23 cellular contexts compared by ENCODE assay signal in the genomic region with DNA sequence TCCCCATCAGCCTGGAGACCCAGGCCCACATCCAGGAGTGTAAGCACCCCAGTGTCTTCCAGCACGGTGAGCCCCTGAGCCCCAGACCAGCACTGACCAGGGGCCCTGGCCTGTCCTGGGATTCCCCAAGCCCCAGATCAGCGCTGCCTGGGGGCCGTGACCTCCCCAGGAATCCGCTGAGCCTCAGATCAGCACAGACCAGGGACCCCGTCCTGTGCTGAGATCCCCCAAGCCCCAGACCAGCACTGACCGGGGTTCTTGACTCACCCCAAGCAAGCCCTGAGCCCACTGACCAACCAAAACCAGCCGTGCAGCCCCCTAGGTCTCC. TPM values are rescaled to one million over a fixed set of nuclear protein-coding genes. Genes with fewer than 3 reads are reported as not detected.
A peak's percentile ranks its signal among the peaks of the same experiment; 100 is the strongest.
DNase-seq lines count a peak whose midpoint lies in the region; ATAC-seq, FAIRE-seq and TF ChIP-seq lines count a peak whose summit lies in the region.
"Had no signal": no experiment of that assay in that cellular context is flagged by ENCODE, and none has a peak within 500 bp of the region (broad histone marks: within the 10 kb centered on the region; RNA-seq: fewer than 3 reads in every experiment).

No MANE protein-coding gene starts in this region.

- peak; percentile 23 for DNase-seq in H7
- peak; percentile 65 for DNase-seq in coronary artery (ENCODE audit: low spot score)
- peak; percentile 69 for DNase-seq in kidney
- DNase-seq in NK-92 (lab: John Stamatoyannopoulos, UW; ENCODE audit: unreplicated experiment): no peak
- DNase-seq in activated T-cell treated with anti-CD3 and anti-CD28 coated beads, Interleukin-2, amount 50 U/mL, for 24 hours: no peak
- DNase-seq: BE2C; CD4-positive, CD25-positive, alpha-beta regulatory T cell; CD8-positive, alpha-beta memory T cell; COR-L47; DMS 273 treated with DMSO at 0.1 percent for 48 hours; DMS53; DND-41; EL; IMR-90; KBM-7 had no signal

- H3K27ac ChIP-seq in coronary artery (peak overlapping the region in 1 of 2 donors; percentile 25), kidney (ENCODE audit: low read depth in 2 of 2, low read length in 2 of 2) (no peak overlapping the region)

- no peak for FAIRE-seq in kidney (lab: Jason Lieb, UNC)
- FAIRE-seq: GM12891, GM18507, H54, HTR-8/SVneo had no signal

- TF ChIP-seq CTCF in coronary artery (IDR thresholded peaks at IDR 0.05) (no peak), kidney (IDR thresholded peaks at IDR 0.05; ENCODE audit: borderline replicate concordance, extremely low read depth, insufficient read depth) (no peak)

- H3K27me3 ChIP-seq in H7 (ENCODE audit: control insufficient read depth, insufficient read depth, low read length): no peaks in the 10 kb centered on the region
- H3K27me3 ChIP-seq: BE2C had no signal

- H3K4me3 ChIP-seq in H7 (ENCODE audit: insufficient read depth, low read depth, low read length): no peak overlapping the region
- H3K4me3 ChIP-seq in coronary artery: no peak overlapping the region
- H3K4me3 ChIP-seq in kidney (ENCODE audit: low read length in 2 of 2): no peak overlapping the region
- H3K4me3 ChIP-seq: GM23338 had no signal

- no peak overlapping the region for H3K4me3 Mint-ChIP-seq in activated T-cell treated with anti-CD3 and anti-CD28 coated beads, Interleukin-2, amount 50 U/mL, for 24 hours
- H3K4me3 Mint-ChIP-seq: CD8-positive, alpha-beta memory T cell; GM23338 had no signal

- H3K4me1 Mint-ChIP-seq in activated T-cell treated with anti-CD3 and anti-CD28 coated beads, Interleukin-2, amount 50 U/mL, for 24 hours (ENCODE audit: low read depth): peaks cover 8% of the 10 kb centered on the region
- H3K4me1 Mint-ChIP-seq: GM23338 had no signal

- no peak overlapping the region for H3K27ac Mint-ChIP-seq in activated T-cell treated with anti-CD3 and anti-CD28 coated beads, Interleukin-2, amount 50 U/mL, for 24 hours
- H3K27ac Mint-ChIP-seq: CD4-positive, CD25-positive, alpha-beta regulatory T cell; CD8-positive, alpha-beta memory T cell; GM23338 had no signal

- H3K36me3 ChIP-seq in H7 (replicated peaks; ENCODE audit: control insufficient read depth, insufficient read depth, low read length) (peaks cover 2% of the 10 kb centered on the region), kidney (ENCODE audit: control insufficient read depth in 1 of 2, insufficient read depth in 2 of 2, low read length in 2 of 2) (peaks cover 2 to 8% of the 10 kb centered on the region in 2 donors)
- H3K36me3 ChIP-seq: BE2C had no signal

- intact Hi-C loops in kidney (cut with DNase I): no loop called here

- H3K9ac ChIP-seq in kidney (ENCODE audit: low read length in 2 of 2): no peak overlapping the region

- H3K9me3 Mint-ChIP-seq in activated T-cell treated with anti-CD3 and anti-CD28 coated beads, Interleukin-2, amount 50 U/mL, for 24 hours: no peaks in the 10 kb centered on the region
- H3K9me3 Mint-ChIP-seq: CD4-positive, CD25-positive, alpha-beta regulatory T cell; CD8-positive, alpha-beta memory T cell; GM23338 had no signal

- no peaks in the 10 kb centered on the region for H3K27me3 Mint-ChIP-seq in activated T-cell treated with anti-CD3 and anti-CD28 coated beads, Interleukin-2, amount 50 U/mL, for 24 hours
- H3K27me3 Mint-ChIP-seq: CD4-positive, CD25-positive, alpha-beta regulatory T cell; CD8-positive, alpha-beta memory T cell had no signal

- peaks cover 59% of the 10 kb centered on the region for H3K36me3 Mint-ChIP-seq in activated T-cell treated with anti-CD3 and anti-CD28 coated beads, Interleukin-2, amount 50 U/mL, for 24 hours (ENCODE audit: low read depth)

- H3K4me1 ChIP-seq in kidney (ENCODE audit: control insufficient read depth in 1 of 2, insufficient read depth in 1 of 2, low read depth in 1 of 2, low read length in 2 of 2): peaks cover 3 to 4% of the 10 kb centered on the region in 2 donors
- H3K4me1 ChIP-seq: BE2C had no signal

- no peak for ATAC-seq in HG03432 (IDR thresholded peaks at IDR 0.05; ENCODE audit: unreplicated experiment)
- ATAC-seq in HG03045 (IDR thresholded peaks at IDR 0.05; ENCODE audit: unreplicated experiment): no peak
- ATAC-seq: GM23338, HCT116 had no signal

- no peaks in the 10 kb centered on the region for H3K9me3 ChIP-seq in kidney (ENCODE audit: control insufficient read depth in 1 of 2, low read length in 2 of 2)
- H3K9me3 ChIP-seq: BE2C had no signal

RNA-seq across cellular contexts. Expression of gene MCOLN1, which starts 5.7 kb away (rescaled TPM):
- 6.8 and 6.9 TPM in 2 replicates for total RNA-seq in H7 (2014; rRNA removed; shearing (Covaris generic))
- 24.0 TPM for total RNA-seq in kidney
- polyA plus RNA-seq in kidney (ENCODE audit: insufficient read depth, low read depth, low replicate concordance): 25.7 TPM

RNA-seq across cellular contexts. Expression of gene PNPLA6, which starts 7.4 kb away (rescaled TPM):
- total RNA-seq in H7 (2014; rRNA removed; shearing (Covaris generic)): 87.4 and 114 TPM in 2 replicates
- 101 TPM for total RNA-seq in kidney
- polyA plus RNA-seq in kidney (ENCODE audit: insufficient read depth, low read depth, low replicate concordance): 80.9 TPM

RNA-seq across cellular contexts. Expression of gene ZNF358, which starts 12.3 kb away (rescaled TPM):
- total RNA-seq in H7 (2014; rRNA removed; shearing (Covaris generic)): 52.1 and 54.8 TPM in 2 replicates
- 39.1 TPM for total RNA-seq in kidney
- 79.1 TPM for polyA plus RNA-seq in kidney (ENCODE audit: insufficient read depth, low read depth, low replicate concordance)

RNA-seq across cellular contexts. Expression of gene PEX11G, which starts 39.3 kb away (rescaled TPM):
- 2.4 and 3.5 TPM in 2 replicates for total RNA-seq in H7 (2014; rRNA removed; shearing (Covaris generic))
- 7.8 TPM for total RNA-seq in kidney
- 20.8 TPM for polyA plus RNA-seq in kidney (ENCODE audit: insufficient read depth, low read depth, low replicate concordance)
- total RNA-seq: CD4-positive, CD25-positive, alpha-beta regulatory T cell had no signal

Comparison
In these comparisons a context has a peak if more than half of its experiments do, and no peak if none do; other contexts are left out.
1. DNase-seq: peak in H7 (single experiment), coronary artery (single experiment) and kidney (single experiment); none in NK-92 (single experiment) and activated T-cell treated with anti-CD3 and anti-CD28 coated beads, Interleukin-2, amount 50 U/mL, for 24 hours (single experiment).